Comparison of ENCODE assay signal across 16 cellular contexts in the genomic region with DNA sequence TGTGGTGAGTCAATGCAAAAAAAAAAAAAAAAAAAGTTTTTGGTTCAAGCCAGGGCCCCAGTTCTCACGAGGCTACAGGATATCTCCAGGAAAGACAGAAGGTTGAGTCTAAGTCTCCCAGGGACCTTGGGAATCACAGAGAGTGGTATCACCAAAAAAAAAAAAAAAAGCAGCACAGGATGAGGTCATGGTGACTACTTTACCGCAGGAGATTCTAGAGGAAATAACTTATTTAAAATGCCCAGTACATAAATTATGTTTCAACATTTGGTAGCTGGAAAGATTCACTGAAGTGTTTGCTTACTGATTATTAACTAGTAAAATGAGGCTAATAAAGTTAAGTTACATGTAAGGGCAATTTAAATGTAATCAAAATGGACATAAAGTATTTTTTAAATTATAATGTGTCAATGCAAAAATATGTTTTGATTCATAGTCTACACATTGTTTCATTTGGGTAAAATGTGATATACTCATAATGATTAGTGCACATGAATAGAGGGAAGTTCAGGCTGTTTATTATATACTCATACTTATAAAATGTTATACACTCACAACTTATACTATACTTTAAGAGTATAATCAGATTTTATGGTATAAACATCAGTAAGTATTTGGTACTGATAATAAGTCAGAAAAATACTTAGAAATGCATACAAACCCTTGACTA.
DNase-seq lines count a peak whose midpoint lies in the region; ATAC-seq and TF ChIP-seq lines count a peak whose summit lies in the region.
"Had no signal": no experiment of that assay in that cellular context is flagged by ENCODE, and none has a peak within 500 bp of the region (broad histone marks: within the 10 kb centered on the region; RNA-seq: fewer than 3 reads in every experiment).

No MANE protein-coding gene starts in this region.

- no peaks in the 10 kb centered on the region for H3K27me3 Mint-ChIP-seq in stimulated activated naive B cell treated with anti-CD40 and anti-IgM and Interleukin-4, amounts not matched to agents 10 μg/mL and 1 μg/mL and 100 μg/mL, for 72 hours
- H3K27me3 Mint-ChIP-seq: activated CD8-positive, alpha-beta memory T cell treated with anti-CD3 and anti-CD28 coated beads, Interleukin-2, amount 10 ng/mL, durations not matched to agents 7 days and 5 days; activated naive CD4-positive, alpha-beta T cell treated with anti-CD3 and anti-CD28 coated beads, Interleukin-2, amount 10 ng/mL, durations not matched to agents 7 days and 5 days; naive B cell; stimulated activated memory B cell treated with anti-CD40 and anti-IgM and Interleukin-4, amounts not matched to agents 10 μg/mL and 1 μg/mL and 100 μg/mL, for 72 hours had no signal

- no peaks in the 10 kb centered on the region for H3K9me3 Mint-ChIP-seq in stimulated activated naive B cell treated with anti-CD40 and anti-IgM and Interleukin-4, amounts not matched to agents 10 μg/mL and 1 μg/mL and 100 μg/mL, for 72 hours
- H3K9me3 Mint-ChIP-seq: activated naive CD4-positive, alpha-beta T cell treated with anti-CD3 and anti-CD28 coated beads, Interleukin-2, amount 10 ng/mL, durations not matched to agents 7 days and 5 days; naive B cell; stimulated activated memory B cell treated with anti-CD40 and anti-IgM and Interleukin-4, amounts not matched to agents 10 μg/mL and 1 μg/mL and 100 μg/mL, for 72 hours had no signal

- no peak overlapping the region for H3K4me3 Mint-ChIP-seq in stimulated activated naive B cell treated with anti-CD40 and anti-IgM and Interleukin-4, amounts not matched to agents 10 μg/mL and 1 μg/mL and 100 μg/mL, for 72 hours
- H3K4me3 Mint-ChIP-seq: activated CD8-positive, alpha-beta memory T cell treated with anti-CD3 and anti-CD28 coated beads, Interleukin-2, amount 10 ng/mL, durations not matched to agents 7 days and 5 days; activated naive CD4-positive, alpha-beta T cell treated with anti-CD3 and anti-CD28 coated beads, Interleukin-2, amount 10 ng/mL, durations not matched to agents 7 days and 5 days; naive B cell; stimulated activated memory B cell treated with anti-CD40 and anti-IgM and Interleukin-4, amounts not matched to agents 10 μg/mL and 1 μg/mL and 100 μg/mL, for 72 hours had no signal

- no peaks in the 10 kb centered on the region for H3K27me3 ChIP-seq in colonic mucosa
- H3K27me3 ChIP-seq: BE2C had no signal

- DNase-seq in AG08396 (ENCODE audit: low spot score) (peak; percentile 51), HS-27A (ENCODE audit: low read depth) (peak; percentile 72), astrocyte of the hippocampus (ENCODE audit: low read depth, low spot score) (peak; percentile 20), glomerular visceral epithelial cell (ENCODE audit: extremely low spot score) (peak; percentile 72), colonic mucosa (no peak), NCI-H2196 treated with DMSO at 0.1 percent for 48 hours (lab: John Stamatoyannopoulos, UW; ENCODE audit: unreplicated experiment) (no peak)
- no peak for DNase-seq in stimulated activated naive B cell treated with anti-CD40 and anti-IgM and Interleukin-4, amounts not matched to agents 10 μg/mL and 1 μg/mL and 100 μg/mL, for 72 hours
- DNase-seq: activated CD8-positive, alpha-beta memory T cell treated with anti-CD3 and anti-CD28 coated beads, Interleukin-2, amount 10 ng/mL, durations not matched to agents 7 days and 5 days; activated naive CD4-positive, alpha-beta T cell treated with anti-CD3 and anti-CD28 coated beads, Interleukin-2, amount 10 ng/mL, durations not matched to agents 7 days and 5 days; BE2C; DMS79; naive B cell; retina; stimulated activated CD4-positive, alpha-beta T cell treated with anti-CD3 and anti-CD28 coated beads, Interleukin-4, amount 100 ng/mL, for 1 hour had no signal

- H3K4me3 ChIP-seq in colonic mucosa: no peak overlapping the region

- intact Hi-C loops in colonic mucosa (cut with DNase I): no loop called here

- no peaks in the 10 kb centered on the region for H3K36me3 ChIP-seq in colonic mucosa

- H3K27ac Mint-ChIP-seq in stimulated activated naive B cell treated with anti-CD40 and anti-IgM and Interleukin-4, amounts not matched to agents 10 μg/mL and 1 μg/mL and 100 μg/mL, for 72 hours: no peak overlapping the region
- H3K27ac Mint-ChIP-seq: activated CD8-positive, alpha-beta memory T cell treated with anti-CD3 and anti-CD28 coated beads, Interleukin-2, amount 10 ng/mL, durations not matched to agents 7 days and 5 days; activated naive CD4-positive, alpha-beta T cell treated with anti-CD3 and anti-CD28 coated beads, Interleukin-2, amount 10 ng/mL, durations not matched to agents 7 days and 5 days; stimulated activated memory B cell treated with anti-CD40 and anti-IgM and Interleukin-4, amounts not matched to agents 10 μg/mL and 1 μg/mL and 100 μg/mL, for 72 hours had no signal

- no peaks in the 10 kb centered on the region for H3K4me1 Mint-ChIP-seq in stimulated activated naive B cell treated with anti-CD40 and anti-IgM and Interleukin-4, amounts not matched to agents 10 μg/mL and 1 μg/mL and 100 μg/mL, for 72 hours
- H3K4me1 Mint-ChIP-seq: activated naive CD4-positive, alpha-beta T cell treated with anti-CD3 and anti-CD28 coated beads, Interleukin-2, amount 10 ng/mL, durations not matched to agents 7 days and 5 days; naive B cell; stimulated activated memory B cell treated with anti-CD40 and anti-IgM and Interleukin-4, amounts not matched to agents 10 μg/mL and 1 μg/mL and 100 μg/mL, for 72 hours had no signal

- ATAC-seq in HG03378 (IDR thresholded peaks at IDR 0.05; ENCODE audit: unreplicated experiment): no peak
- no peak for ATAC-seq in stimulated activated naive B cell treated with anti-CD40 and anti-IgM and Interleukin-4, amounts not matched to agents 10 μg/mL and 1 μg/mL and 100 μg/mL, for 72 hours (replicated peaks)
- ATAC-seq: activated CD8-positive, alpha-beta memory T cell treated with anti-CD3 and anti-CD28 coated beads, Interleukin-2, amount 10 ng/mL, durations not matched to agents 7 days and 5 days; stimulated activated memory B cell treated with anti-CD40 and anti-IgM and Interleukin-4, amounts not matched to agents 10 μg/mL and 1 μg/mL and 100 μg/mL, for 72 hours had no signal

- no peak overlapping the region for H3K27ac ChIP-seq in colonic mucosa

- H3K9ac ChIP-seq in colonic mucosa (ENCODE audit: low read depth in 2 of 2, low read length in 2 of 2): no peak overlapping the region

- H3K4me1 ChIP-seq in colonic mucosa: no peaks in the 10 kb centered on the region

- no peaks in the 10 kb centered on the region for H3K36me3 Mint-ChIP-seq in stimulated activated naive B cell treated with anti-CD40 and anti-IgM and Interleukin-4, amounts not matched to agents 10 μg/mL and 1 μg/mL and 100 μg/mL, for 72 hours
- H3K36me3 Mint-ChIP-seq: activated CD8-positive, alpha-beta memory T cell treated with anti-CD3 and anti-CD28 coated beads, Interleukin-2, amount 10 ng/mL, durations not matched to agents 7 days and 5 days; activated naive CD4-positive, alpha-beta T cell treated with anti-CD3 and anti-CD28 coated beads, Interleukin-2, amount 10 ng/mL, durations not matched to agents 7 days and 5 days; naive B cell; stimulated activated memory B cell treated with anti-CD40 and anti-IgM and Interleukin-4, amounts not matched to agents 10 μg/mL and 1 μg/mL and 100 μg/mL, for 72 hours had no signal

- TF ChIP-seq CTCF in colonic mucosa (IDR thresholded peaks at IDR 0.05): no peak

- H3K9me3 ChIP-seq in colonic mucosa: no peaks in the 10 kb centered on the region
- H3K9me3 ChIP-seq: BE2C had no signal

Comparison
In these comparisons a context has a peak if more than half of its experiments do, and no peak if none do; other contexts are left out.
1. DNase-seq: peak in AG08396 (single experiment), HS-27A (single experiment), astrocyte of the hippocampus (single experiment) and glomerular visceral epithelial cell (single experiment); none in colonic mucosa (single experiment), NCI-H2196 treated with DMSO at 0.1 percent for 48 hours (single experiment) and stimulated activated naive B cell treated with anti-CD40 and anti-IgM and Interleukin-4, amounts not matched to agents 10 μg/mL and 1 μg/mL and 100 μg/mL, for 72 hours (single experiment).